In genomic region chr10:100890696-100891271, GRCh38 we compare ENCODE assay signal across 12 cellular contexts. TPM values are rescaled to one million over a fixed set of nuclear protein-coding genes. Genes with fewer than 3 reads are reported as not detected.
A peak's percentile ranks its signal among the peaks of the same experiment; 100 is the strongest.
DNase-seq lines count a peak whose midpoint lies in the region; ATAC-seq, FAIRE-seq and TF ChIP-seq lines count a peak whose summit lies in the region.
"Had no signal": no experiment of that assay in that cellular context is flagged by ENCODE, and none has a peak within 500 bp of the region (broad histone marks: within the 10 kb centered on the region; RNA-seq: fewer than 3 reads in every experiment).

No MANE protein-coding gene starts in this region.

- H3K9ac ChIP-seq in neural progenitor cell: no peak overlapping the region

- no peak for TF ChIP-seq CTCF in neural progenitor cell (IDR thresholded peaks at IDR 0.05)
- no peak for TF ChIP-seq CTCF in tibial artery (IDR thresholded peaks at IDR 0.05)

- H3K27me3 Mint-ChIP-seq in neural progenitor cell (ENCODE audit: insufficient read depth, low read depth): peaks cover 8% of the 10 kb centered on the region
- H3K27me3 Mint-ChIP-seq in activated T-helper 17 cell treated with anti-CD3 and anti-CD28 coated beads, Interleukin-2, amount 50 U/mL, for 72 hours: peaks cover 31% of the 10 kb centered on the region

- no peak for ATAC-seq in activated T-helper 17 cell treated with anti-CD3 and anti-CD28 coated beads, Interleukin-2, amount 50 U/mL, for 72 hours (replicated peaks)

- FAIRE-seq in RCC 7860 (lab: Jason Lieb, UNC): peak; percentile 95

- no peaks in the 10 kb centered on the region for H3K79me2 ChIP-seq in neural progenitor cell (ENCODE audit: low read depth)

- intact Hi-C loops in tibial artery (cut with DNase I; ENCODE audit: low total_unique reads): no loop called here

- H3K4me1 ChIP-seq in neural progenitor cell (peaks cover 4% of the 10 kb centered on the region), tibial artery (no peaks in the 10 kb centered on the region)
- H3K4me1 ChIP-seq: suprapubic skin had no signal

- H3K4me3 ChIP-seq in neural progenitor cell (no peak overlapping the region), tibial artery (no peak overlapping the region)
- H3K4me3 ChIP-seq: ovary, suprapubic skin had no signal

- H3F3A ChIP-seq in neural progenitor cell (ENCODE audit: low read depth): no peaks in the 10 kb centered on the region

- no peak overlapping the region for H3K4me2 ChIP-seq in neural progenitor cell

- no peaks in the 10 kb centered on the region for H3K9me3 Mint-ChIP-seq in neural progenitor cell
- H3K9me3 Mint-ChIP-seq in activated T-helper 17 cell treated with anti-CD3 and anti-CD28 coated beads, Interleukin-2, amount 50 U/mL, for 72 hours: no peaks in the 10 kb centered on the region

- peaks cover 4% of the 10 kb centered on the region for H3K27me3 ChIP-seq in neural progenitor cell
- H3K27me3 ChIP-seq in tibial artery: peaks cover 0 to 47% of the 10 kb centered on the region in 2 donors
- H3K27me3 ChIP-seq: ovary had no signal

- H3K27ac ChIP-seq in epithelial cell of prostate: peak overlapping the region; percentile 28
- H3K27ac ChIP-seq in neural progenitor cell: no peak overlapping the region
- H3K27ac ChIP-seq in tibial artery: no peak overlapping the region
- H3K27ac ChIP-seq: ovary, suprapubic skin had no signal

- peak overlapping the region; percentile 0 for H2AFZ ChIP-seq in neural progenitor cell (replicated peaks)

- H3K9me3 ChIP-seq in neural progenitor cell (ENCODE audit: low read depth) (no peaks in the 10 kb centered on the region), tibial artery (no peaks in the 10 kb centered on the region)
- H3K9me3 ChIP-seq: ovary, suprapubic skin had no signal

- H3K4me1 Mint-ChIP-seq in neural progenitor cell: peaks cover 49% of the 10 kb centered on the region
- H3K4me1 Mint-ChIP-seq in activated T-helper 17 cell treated with anti-CD3 and anti-CD28 coated beads, Interleukin-2, amount 50 U/mL, for 72 hours: peaks cover 6% of the 10 kb centered on the region

- peak overlapping the region; percentile 67 for H3K4me3 Mint-ChIP-seq in neural progenitor cell
- no peak overlapping the region for H3K4me3 Mint-ChIP-seq in activated T-helper 17 cell treated with anti-CD3 and anti-CD28 coated beads, Interleukin-2, amount 50 U/mL, for 72 hours

- H4K20me1 ChIP-seq in neural progenitor cell (ENCODE audit: low read depth): no peaks in the 10 kb centered on the region

- peak; percentile 89 for DNase-seq in GM03348 (ENCODE audit: low spot score)
- peak; percentile 95 for DNase-seq in RCC 7860 (ENCODE audit: low spot score)
- peak; percentile 70 for DNase-seq in epithelial cell of prostate (ENCODE audit: low read depth, low spot score)
- no peak for DNase-seq in neural progenitor cell (ENCODE audit: low spot score)
- DNase-seq in stimulated activated naive CD4-positive, alpha-beta T cell treated with Interleukin-2 at 50 U/mL for 16 hours (lab: John Stamatoyannopoulos, UW): no peak
- no peak for DNase-seq in amygdala (lab: John Stamatoyannopoulos, UW)
- no peak for DNase-seq in tibial artery
- DNase-seq: effector CD8-positive, alpha-beta T cell; GF-D8 had no signal

- H3K36me3 Mint-ChIP-seq in neural progenitor cell: no peaks in the 10 kb centered on the region
- no peaks in the 10 kb centered on the region for H3K36me3 Mint-ChIP-seq in activated T-helper 17 cell treated with anti-CD3 and anti-CD28 coated beads, Interleukin-2, amount 50 U/mL, for 72 hours (ENCODE audit: low read depth)

- H3K36me3 ChIP-seq in neural progenitor cell: no peaks in the 10 kb centered on the region
- no peaks in the 10 kb centered on the region for H3K36me3 ChIP-seq in tibial artery
- H3K36me3 ChIP-seq: ovary, suprapubic skin had no signal

- H3K27ac Mint-ChIP-seq in neural progenitor cell: peak overlapping the region; percentile 97
- no peak overlapping the region for H3K27ac Mint-ChIP-seq in activated T-helper 17 cell treated with anti-CD3 and anti-CD28 coated beads, Interleukin-2, amount 50 U/mL, for 72 hours

RNA-seq across cellular contexts. Expression of gene SLF2, which starts 22.0 kb away (rescaled TPM):
- 15.5 and 19.5 TPM in 2 replicates for total RNA-seq in neural progenitor cell (ENCODE audit: low replicate concordance)
- total RNA-seq in activated T-helper 17 cell treated with anti-CD3 and anti-CD28 coated beads, Interleukin-2, amount 50 U/mL, for 72 hours: 10 to 100 TPM; 41.3 to 44.1 TPM

Comparison
In these comparisons a context has a peak if more than half of its experiments do, and no peak if none do; other contexts are left out.
1. DNase-seq: peak in GM03348 (single experiment), RCC 7860 (single experiment) and epithelial cell of prostate (single experiment); none in neural progenitor cell (single experiment), stimulated activated naive CD4-positive, alpha-beta T cell treated with Interleukin-2 at 50 U/mL for 16 hours (single experiment), amygdala (0 of 56) and tibial artery (0 of 2).